ENCODE assay signal across 23 cellular contexts in the genomic region with DNA sequence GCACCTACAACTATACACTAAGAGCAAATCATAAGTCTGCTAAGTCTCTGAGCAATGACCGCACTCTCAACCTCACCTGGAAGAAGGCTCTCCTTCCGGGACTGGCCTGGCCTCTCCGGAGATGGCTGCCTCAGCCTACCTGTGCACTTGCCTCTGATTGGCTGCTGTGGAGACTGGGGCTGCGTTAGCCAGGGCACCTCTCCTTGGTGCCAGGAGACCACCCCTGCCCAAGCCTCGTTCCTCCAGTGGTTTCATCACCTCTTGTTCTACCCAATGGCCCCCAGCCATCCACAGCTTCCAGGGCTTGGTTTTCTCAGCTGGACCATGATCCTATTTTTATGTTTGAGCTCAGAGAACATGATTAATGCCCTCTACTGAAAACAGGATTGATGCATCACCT.
"Had no signal": no experiment of that assay in that cellular context is flagged by ENCODE, and none has a peak within 500 bp of the region (broad histone marks: within the 10 kb centered on the region; RNA-seq: fewer than 3 reads in every experiment).

No MANE protein-coding gene starts in this region.

- H3K27me3 ChIP-seq: gastroesophageal sphincter, hepatocyte, pancreas, right atrium auricular region, testis had no signal

- H3K4me2 ChIP-seq: hepatocyte had no signal

- H3K9me3 ChIP-seq: gastroesophageal sphincter, pancreas, right atrium auricular region, testis had no signal

- FAIRE-seq: bronchial epithelial cell, pancreas, urothelium cell line had no signal

- H3K4me1 ChIP-seq: pancreas had no signal

- ATAC-seq: activated CD4-positive, alpha-beta T cell treated with anti-CD3 and anti-CD28 coated beads for 36 hours; pancreas had no signal

- DNase-seq: activated CD4-positive, alpha-beta T cell treated with anti-CD3 and anti-CD28 coated beads for 36 hours; activated CD4-positive, alpha-beta T cell treated with anti-CD3 and anti-CD28 coated beads, Interleukin-2, amount 50 U/mL, for 4 hours; activated CD4-positive, CD25-positive, alpha-beta regulatory T cell; activated gamma-delta T cell; activated naive CD8-positive, alpha-beta T cell treated with anti-CD3 and anti-CD28 coated beads, Interleukin-2, amount 10 ng/mL, durations not matched to agents 7 days and 5 days; activated T-cell treated with anti-CD3 and anti-CD28 coated beads for 4 hours; amygdala; dermis blood vessel endothelial cell; effector CD8-positive, alpha-beta T cell; islet precursor cell; left cardiac atrium; mammary epithelial cell; naive B cell; nephron progenitor cell; pancreas; stimulated activated naive CD4-positive, alpha-beta T cell; trophoblast cell had no signal

- H3K36me3 ChIP-seq: gastroesophageal sphincter, pancreas, right atrium auricular region had no signal

- H3K27ac ChIP-seq: gastroesophageal sphincter, hepatocyte, pancreas, right atrium auricular region, testis had no signal

- H3K4me3 ChIP-seq: gastroesophageal sphincter, hepatocyte, pancreas, right atrium auricular region, testis had no signal

- H3K79me2 ChIP-seq: hepatocyte had no signal

- H2AFZ ChIP-seq: hepatocyte had no signal
